ENCODE assay signal across 8 cellular contexts in the genomic region with DNA sequence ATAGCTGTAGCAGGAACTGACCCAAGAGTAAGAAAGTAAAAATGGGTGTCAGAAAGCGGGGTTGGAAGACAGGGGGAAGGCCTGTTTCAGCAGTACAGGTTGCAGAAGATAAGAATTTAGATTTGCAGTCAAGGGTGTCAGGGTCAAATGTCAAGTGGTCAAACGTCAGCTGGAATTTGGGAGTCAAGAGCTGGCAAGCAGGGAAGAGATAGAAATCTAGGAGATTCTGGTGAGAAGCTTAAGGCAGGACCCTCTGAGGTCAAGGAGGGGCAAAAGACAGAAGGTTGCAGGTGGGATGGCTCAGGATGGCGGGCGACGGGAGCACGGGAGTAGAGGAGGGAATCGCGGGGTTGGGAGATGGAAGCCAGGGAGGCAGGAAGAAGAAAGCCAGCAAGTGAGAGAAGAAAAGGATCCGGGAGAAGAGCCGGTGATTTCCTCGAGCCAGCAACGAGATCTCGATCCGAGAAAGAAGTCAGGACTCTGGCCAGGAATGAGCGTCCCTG. TPM values are rescaled to one million over a fixed set of nuclear protein-coding genes. Genes with fewer than 3 reads are reported as not detected.
DNase-seq lines count a peak whose midpoint lies in the region; ATAC-seq, FAIRE-seq and TF ChIP-seq lines count a peak whose summit lies in the region.

No MANE protein-coding gene starts in this region.

- H3K9ac ChIP-seq in HepG2 (ENCODE audit: insufficient read depth, low read depth, low read length), result peak overlapping the region; percentile 69

- in situ Hi-C loops in HepG2 (cut with HindIII; ENCODE audit: extremely low pct_ligation_motif_present, low pct_unique_long_range_greater_than_20kb), result no loop called here

- intact Hi-C loops in activated CD4-positive, alpha-beta T cell treated with anti-CD3 and anti-CD28 coated beads for 36 hours (cut with DNase I, micrococcal nuclease), result loop anchor here (1.0 to 10.0 kb wide), 6 partner anchors 46 to 142 kb away; a partner anchor contains a TSS
- intact Hi-C loops in MCF 10A (cut with micrococcal nuclease), result no loop called here
- intact Hi-C loops in HepG2 (cut with micrococcal nuclease; ENCODE audit: unreplicated experiment), result loop anchor here (2.0 kb wide), 1 partner anchor 46 kb away; a partner anchor contains a TSS

- no peak for ATAC-seq in activated CD4-positive, alpha-beta T cell treated with anti-CD3 and anti-CD28 coated beads for 36 hours
- peak; percentile 18 for ATAC-seq in HepG2

- TF ChIP-seq POLR2A in HepG2 (IDR thresholded peaks at IDR 0.05; ENCODE audit: insufficient read depth in 1 of 2, low read depth in 2 of 2, low read length in 2 of 2), result peak in 1 of 2 experiments; percentile 67; a peak in 2 of 4 replicates

- H3K27ac ChIP-seq in HepG2 (ENCODE audit: extremely low read length, insufficient read depth, low read length), result peak overlapping the region; percentile 88
- peak overlapping the region; percentile 72 for H3K27ac ChIP-seq in thymus (ENCODE audit: low read depth)

- H3K27me3 Mint-ChIP-seq in activated CD4-positive, alpha-beta T cell treated with anti-CD3 and anti-CD28 coated beads for 36 hours, result no peaks in the 10 kb centered on the region
- H3K27me3 Mint-ChIP-seq in MCF 10A (ENCODE audit: insufficient read depth, unreplicated experiment), result no peaks in the 10 kb centered on the region

- H3K79me2 ChIP-seq in HepG2 (ENCODE audit: insufficient read depth, low read length), result no peaks in the 10 kb centered on the region

- peak overlapping the region; percentile 81 for H2AFZ ChIP-seq in HepG2 (ENCODE audit: low read length)

- WGBS in HepG2 (ENCODE audit: low lambda C conversion rate), result 3% methylated on average over 15 of the region's 15 CpGs
- 14% methylated on average over 15 of the region's 15 CpGs for WGBS in thymus

- DNase-seq in activated CD4-positive, alpha-beta T cell treated with anti-CD3 and anti-CD28 coated beads for 36 hours, result no peak
- no peak for DNase-seq in activated CD4-positive, alpha-beta T cell treated with anti-CD3 and anti-CD28 coated beads for 48 hours
- DNase-seq in MCF 10A (ENCODE audit: unreplicated experiment) (no peak), HepG2 (ENCODE audit: low spot score) (no peak), cerebellar cortex (ENCODE audit: low spot score) (no peak), NCI-H510A (lab: John Stamatoyannopoulos, UW) (no peak)
- no peak for DNase-seq in effector CD8-positive, alpha-beta T cell (lab: John Stamatoyannopoulos, UW)

- no peak for TF ChIP-seq RAD21 in HepG2 (CRISPR knock-in tag; IDR thresholded peaks at IDR 0.05)

- peaks cover 45% of the 10 kb centered on the region for H3K4me1 ChIP-seq in HepG2 (ENCODE audit: insufficient read depth, low read length)
- H3K4me1 ChIP-seq in thymus (ENCODE audit: control insufficient read depth, insufficient read depth, low read length), result peaks cover 8% of the 10 kb centered on the region

- POLR2A ChIA-PET in activated CD4-positive, alpha-beta T cell treated with anti-CD3 and anti-CD28 coated beads for 36 hours (lab: Charles Lee), result interaction anchor here (0.6 to 1.5 kb wide), 9 partner anchors 10 to 1078 kb away, joined by 3 to 22 read pairs (median 5); a partner anchor contains a TSS
- POLR2A ChIA-PET in MCF 10A (lab: Yijun Ruan, JAX) (interaction anchor here (0.8 to 3.0 kb wide), 26 partner anchors 10 to 277 kb away, joined by 3 to 52 read pairs (median 4); a partner anchor contains a TSS), HepG2 (lab: Yijun Ruan, JAX) (interaction anchor here (0.7 to 2.6 kb wide), 26 partner anchors 9 to 458 kb away, joined by 3 to 41 read pairs (median 6); a partner anchor contains a TSS)

- H3K27ac Mint-ChIP-seq in activated CD4-positive, alpha-beta T cell treated with anti-CD3 and anti-CD28 coated beads for 36 hours, result peak overlapping the region; percentile 90
- peak overlapping the region; percentile 91 for H3K27ac Mint-ChIP-seq in MCF 10A (ENCODE audit: low read depth, unreplicated experiment)

- no peaks in the 10 kb centered on the region for H3K9me3 Mint-ChIP-seq in activated CD4-positive, alpha-beta T cell treated with anti-CD3 and anti-CD28 coated beads for 36 hours (ENCODE audit: low read depth)
- no peaks in the 10 kb centered on the region for H3K9me3 Mint-ChIP-seq in MCF 10A (ENCODE audit: unreplicated experiment)

- peaks cover 17% of the 10 kb centered on the region for H3K4me1 Mint-ChIP-seq in activated CD4-positive, alpha-beta T cell treated with anti-CD3 and anti-CD28 coated beads for 36 hours
- peaks cover 21% of the 10 kb centered on the region for H3K4me1 Mint-ChIP-seq in MCF 10A (ENCODE audit: insufficient read depth, unreplicated experiment)

- no peaks in the 10 kb centered on the region for H4K20me1 ChIP-seq in HepG2 (ENCODE audit: insufficient read depth, low read length)

- H3K9me3 ChIP-seq in HepG2 (ENCODE audit: low read length), result no peaks in the 10 kb centered on the region
- H3K9me3 ChIP-seq in thymus (ENCODE audit: control insufficient read depth), result no peaks in the 10 kb centered on the region

- H3K4me3 Mint-ChIP-seq in activated CD4-positive, alpha-beta T cell treated with anti-CD3 and anti-CD28 coated beads for 36 hours, result peak overlapping the region; percentile 76
- peak overlapping the region; percentile 92 for H3K4me3 Mint-ChIP-seq in MCF 10A (ENCODE audit: unreplicated experiment)

- BruUV-seq in MCF 10A (replicated peaks; lab: Mats Ljungman, UMichigan), result no TSS peak
- BruUV-seq in HepG2 (replicated peaks; lab: Mats Ljungman, UMichigan), result TSS peak; percentile 77

- no peaks in the 10 kb centered on the region for H3K36me3 ChIP-seq in HepG2 (replicated peaks in 1 of 2; ENCODE audit: control insufficient read depth in 1 of 2, insufficient read depth in 2 of 2, low read length in 2 of 2)
- H3K36me3 ChIP-seq in thymus (ENCODE audit: control insufficient read depth, insufficient read depth), result no peaks in the 10 kb centered on the region

- peak overlapping the region; percentile 91 for H3K4me2 ChIP-seq in HepG2 (ENCODE audit: low read depth, low read length)

- peaks cover 6% of the 10 kb centered on the region for H3K36me3 Mint-ChIP-seq in activated CD4-positive, alpha-beta T cell treated with anti-CD3 and anti-CD28 coated beads for 36 hours (ENCODE audit: low read depth)
- H3K36me3 Mint-ChIP-seq in MCF 10A (ENCODE audit: insufficient read depth, unreplicated experiment), result no peaks in the 10 kb centered on the region

- no peak for FAIRE-seq in HepG2 (lab: Jason Lieb, UNC)

- H3K27me3 ChIP-seq in HepG2 (ENCODE audit: control insufficient read depth in 1 of 2, insufficient read depth in 2 of 2, low read length in 2 of 2) (no peaks in the 10 kb centered on the region), thymus (ENCODE audit: control insufficient read depth, insufficient read depth) (no peaks in the 10 kb centered on the region)

- CTCF ChIA-PET in activated CD4-positive, alpha-beta T cell treated with anti-CD3 and anti-CD28 coated beads for 36 hours (lab: Charles Lee), result interaction anchor here (0.6 to 2.3 kb wide), 21 partner anchors 8 to 235 kb away, joined by 3 to 12 read pairs (median 4); a partner anchor contains a TSS
- CTCF ChIA-PET in MCF 10A (lab: Yijun Ruan, JAX), result interaction anchor here (0.6 to 1.2 kb wide), 3 partner anchors 45 to 554 kb away, joined by 3 to 4 read pairs (median 3); a partner anchor contains a TSS
- CTCF ChIA-PET in HepG2 (lab: Yijun Ruan, JAX; ENCODE audit: low intra/inter-chr PET ratio, low total read pairs), result no interaction called here

- peak overlapping the region; percentile 60 to 79 (median 72) for H3K4me3 ChIP-seq in HepG2 (replicated peaks in 1 of 3; ENCODE audit: insufficient read depth in 1 of 3, low read depth in 2 of 3, low read length in 3 of 3)
- peak overlapping the region; percentile 79 for H3K4me3 ChIP-seq in thymus (ENCODE audit: low read length)

- TF ChIP-seq EP300 in HepG2 (IDR thresholded peaks at IDR 0.05; ENCODE audit: low read depth in 2 of 2, low read length in 2 of 2), result no peak
- no peak for TF ChIP-seq EP300 in HepG2 (CRISPR knock-in tag; IDR thresholded peaks at IDR 0.05; ENCODE audit: borderline replicate concordance)

- TF ChIP-seq CTCF in MCF 10A (IDR thresholded peaks at IDR 0.05; ENCODE audit: unreplicated experiment) (no peak), HepG2 (CRISPR knock-in tag; IDR thresholded peaks at IDR 0.05) (no peak)

RNA-seq across cellular contexts. Expression of a gene that starts 0.3 kb away (rescaled TPM):
- total RNA-seq in activated CD4-positive, alpha-beta T cell treated with anti-CD3 and anti-CD28 coated beads for 36 hours, result 1 to 10 TPM; 1.9 to 2.3 TPM
- 2.2 and 4.0 TPM in 2 replicates for total RNA-seq in MCF 10A (2022)
- 0.28 and 0.91 TPM in 2 replicates for total RNA-seq in HepG2 (2016; rRNA removed; fragmentation: Illumina TruSeq; extraction: Trizol)
- total RNA-seq in HepG2 (2016; cell fraction: cytosol; rRNA removed; fragmentation: Illumina TruSeq; extraction: Trizol; ENCODE audit: low read depth), result 0.61 and 1.1 TPM in 2 replicates
- 0.30 and 0.82 TPM in 2 replicates for total RNA-seq in HepG2 (2016; cell fraction: insoluble cytoplasmic fraction; rRNA removed; fragmentation: Illumina TruSeq; extraction: Trizol)
- total RNA-seq in HepG2 (2016; cell fraction: membrane; rRNA removed; fragmentation: Illumina TruSeq; extraction: Trizol), result 0.46 and 0.69 TPM in 2 replicates
- 1.9 and 2.9 TPM in 2 replicates for total RNA-seq in HepG2 (2016; cell fraction: nucleus; rRNA removed; fragmentation: Illumina TruSeq; extraction: Trizol)
- polyA plus RNA-seq in HepG2 (2011; rRNA removed), result 1.1 and 1.8 TPM in 2 replicates
- polyA plus RNA-seq in HepG2 (2011; cell fraction: cytosol; rRNA removed), result 0.73 and 0.74 TPM in 2 replicates
- 12.0 and 12.7 TPM in 2 replicates for polyA plus RNA-seq in HepG2 (2011; cell fraction: nucleus; rRNA removed)
- 2.4 and 3.3 TPM in 2 replicates for polyA plus RNA-seq in HepG2 (2012)
- polyA plus RNA-seq in HepG2 (2016; cell fraction: cytosol; fragmentation: Illumina TruSeq; extraction: Trizol; ENCODE audit: low read depth), result 0.33 and 0.42 TPM in 2 replicates
- polyA plus RNA-seq in HepG2 (2016; cell fraction: insoluble cytoplasmic fraction; fragmentation: Illumina TruSeq; extraction: Trizol; ENCODE audit: low read depth), result 0.99 and 1.5 TPM in 2 replicates
- 0.37 and 0.59 TPM in 2 replicates for polyA plus RNA-seq in HepG2 (2016; cell fraction: membrane; fragmentation: Illumina TruSeq; extraction: Trizol; ENCODE audit: low read depth)
- 5.8 and 6.6 TPM in 2 replicates for polyA plus RNA-seq in HepG2 (2016; cell fraction: nucleus; fragmentation: Illumina TruSeq; extraction: Trizol; ENCODE audit: insufficient read depth, low read depth)
- polyA minus RNA-seq in HepG2 (2011; rRNA and poly(A)+ RNA removed; ENCODE audit: low replicate concordance), result 2.3 and 6.0 TPM in 2 replicates
- 0.35 and 0.49 TPM in 2 replicates for polyA minus RNA-seq in HepG2 (2011; cell fraction: cytosol; rRNA and poly(A)+ RNA removed)
- 2.1 and 2.4 TPM in 2 replicates for polyA minus RNA-seq in HepG2 (2011; cell fraction: nucleus; rRNA and poly(A)+ RNA removed)
- polyA plus RNA-seq in thymus, result 8.5 TPM

RNA-seq across cellular contexts. Expression of a gene that starts 6.4 kb away (rescaled TPM):
- total RNA-seq in activated CD4-positive, alpha-beta T cell treated with anti-CD3 and anti-CD28 coated beads for 36 hours, result 10 to 100 TPM; 37.9 to 40.1 TPM
- total RNA-seq in MCF 10A (2022) (38.6 and 41.8 TPM in 2 replicates), HepG2 (2016; rRNA removed; fragmentation: Illumina TruSeq; extraction: Trizol) (18.6 and 21.3 TPM in 2 replicates)
- total RNA-seq in HepG2 (2016; cell fraction: cytosol; rRNA removed; fragmentation: Illumina TruSeq; extraction: Trizol; ENCODE audit: low read depth), result 32.2 and 35.5 TPM in 2 replicates
- 18.4 and 19.4 TPM in 2 replicates for total RNA-seq in HepG2 (2016; cell fraction: insoluble cytoplasmic fraction; rRNA removed; fragmentation: Illumina TruSeq; extraction: Trizol)
- total RNA-seq in HepG2 (2016; cell fraction: membrane; rRNA removed; fragmentation: Illumina TruSeq; extraction: Trizol), result 30.6 and 38.9 TPM in 2 replicates
- total RNA-seq in HepG2 (2016; cell fraction: nucleus; rRNA removed; fragmentation: Illumina TruSeq; extraction: Trizol), result 10.6 and 12.2 TPM in 2 replicates
- polyA plus RNA-seq in HepG2 (2011; rRNA removed) (40.7 and 48.4 TPM in 2 replicates), thymus (51.3 TPM)
- 40.0 and 51.2 TPM in 2 replicates for polyA plus RNA-seq in HepG2 (2011; cell fraction: cytosol; rRNA removed)
- polyA plus RNA-seq in HepG2 (2011; cell fraction: nucleus; rRNA removed), result 53.9 and 65.1 TPM in 2 replicates
- 30.0 and 42.5 TPM in 2 replicates for polyA plus RNA-seq in HepG2 (2012)
- 60.5 and 82.6 TPM in 2 replicates for polyA plus RNA-seq in HepG2 (2016; cell fraction: cytosol; fragmentation: Illumina TruSeq; extraction: Trizol; ENCODE audit: low read depth)
- polyA plus RNA-seq in HepG2 (2016; cell fraction: insoluble cytoplasmic fraction; fragmentation: Illumina TruSeq; extraction: Trizol; ENCODE audit: low read depth), result 34.4 and 37.9 TPM in 2 replicates
- 50.3 and 63.7 TPM in 2 replicates for polyA plus RNA-seq in HepG2 (2016; cell fraction: membrane; fragmentation: Illumina TruSeq; extraction: Trizol; ENCODE audit: low read depth)
- polyA plus RNA-seq in HepG2 (2016; cell fraction: nucleus; fragmentation: Illumina TruSeq; extraction: Trizol; ENCODE audit: insufficient read depth, low read depth), result 38.8 and 42.0 TPM in 2 replicates
- polyA minus RNA-seq in HepG2 (2011; rRNA and poly(A)+ RNA removed; ENCODE audit: low replicate concordance), result 22.2 and 42.1 TPM in 2 replicates
- 12.3 and 12.6 TPM in 2 replicates for polyA minus RNA-seq in HepG2 (2011; cell fraction: cytosol; rRNA and poly(A)+ RNA removed)
- 6.8 and 9.6 TPM in 2 replicates for polyA minus RNA-seq in HepG2 (2011; cell fraction: nucleus; rRNA and poly(A)+ RNA removed)

RNA-seq across cellular contexts. Expression of a gene that starts 15.2 kb away (rescaled TPM):
- not detected for total RNA-seq in activated CD4-positive, alpha-beta T cell treated with anti-CD3 and anti-CD28 coated beads for 36 hours
- total RNA-seq in MCF 10A (2022), result not detected in 2 replicates
- total RNA-seq in HepG2 (2016; rRNA removed; fragmentation: Illumina TruSeq; extraction: Trizol), result not detected in 2 replicates
- not detected in 2 replicates for total RNA-seq in HepG2 (2016; cell fraction: cytosol; rRNA removed; fragmentation: Illumina TruSeq; extraction: Trizol; ENCODE audit: low read depth)
- total RNA-seq in HepG2 (2016; cell fraction: insoluble cytoplasmic fraction; rRNA removed; fragmentation: Illumina TruSeq; extraction: Trizol), result not detected in 2 replicates
- total RNA-seq in HepG2 (2016; cell fraction: membrane; rRNA removed; fragmentation: Illumina TruSeq; extraction: Trizol), result not detected in 2 replicates
- not detected in 2 replicates for total RNA-seq in HepG2 (2016; cell fraction: nucleus; rRNA removed; fragmentation: Illumina TruSeq; extraction: Trizol)
- not detected in 2 replicates for polyA plus RNA-seq in HepG2 (2011; rRNA removed)
- polyA plus RNA-seq in HepG2 (2011; cell fraction: cytosol; rRNA removed), result not detected in 2 replicates
- not detected in 2 replicates for polyA plus RNA-seq in HepG2 (2011; cell fraction: nucleus; rRNA removed)
- not detected in 2 replicates for polyA plus RNA-seq in HepG2 (2012)
- not detected in 2 replicates for polyA plus RNA-seq in HepG2 (2016; cell fraction: cytosol; fragmentation: Illumina TruSeq; extraction: Trizol; ENCODE audit: low read depth)
- polyA plus RNA-seq in HepG2 (2016; cell fraction: insoluble cytoplasmic fraction; fragmentation: Illumina TruSeq; extraction: Trizol; ENCODE audit: low read depth), result not detected in 2 replicates
- polyA plus RNA-seq in HepG2 (2016; cell fraction: membrane; fragmentation: Illumina TruSeq; extraction: Trizol; ENCODE audit: low read depth), result not detected in 2 replicates
- polyA plus RNA-seq in HepG2 (2016; cell fraction: nucleus; fragmentation: Illumina TruSeq; extraction: Trizol; ENCODE audit: insufficient read depth, low read depth), result not detected in 2 replicates
- not detected in 2 replicates for polyA minus RNA-seq in HepG2 (2011; rRNA and poly(A)+ RNA removed; ENCODE audit: low replicate concordance)
- not detected in 2 replicates for polyA minus RNA-seq in HepG2 (2011; cell fraction: cytosol; rRNA and poly(A)+ RNA removed)
- polyA minus RNA-seq in HepG2 (2011; cell fraction: nucleus; rRNA and poly(A)+ RNA removed), result not detected in 2 replicates
- polyA plus RNA-seq in thymus, result 6.1 TPM

RNA-seq across cellular contexts. Expression of a gene that starts 44.8 kb away (rescaled TPM):
- not detected for total RNA-seq in activated CD4-positive, alpha-beta T cell treated with anti-CD3 and anti-CD28 coated beads for 36 hours
- total RNA-seq in MCF 10A (2022) (not detected in 2 replicates), HepG2 (2016; rRNA removed; fragmentation: Illumina TruSeq; extraction: Trizol) (not detected in 2 replicates)
- total RNA-seq in HepG2 (2016; cell fraction: cytosol; rRNA removed; fragmentation: Illumina TruSeq; extraction: Trizol; ENCODE audit: low read depth), result not detected in 2 replicates
- total RNA-seq in HepG2 (2016; cell fraction: insoluble cytoplasmic fraction; rRNA removed; fragmentation: Illumina TruSeq; extraction: Trizol), result not detected in 2 replicates
- total RNA-seq in HepG2 (2016; cell fraction: membrane; rRNA removed; fragmentation: Illumina TruSeq; extraction: Trizol), result not detected in 2 replicates
- total RNA-seq in HepG2 (2016; cell fraction: nucleus; rRNA removed; fragmentation: Illumina TruSeq; extraction: Trizol), result not detected in 2 replicates
- polyA plus RNA-seq in HepG2 (2011; rRNA removed) (not detected in 2 replicates), thymus (0.05 TPM)
- polyA plus RNA-seq in HepG2 (2011; cell fraction: cytosol; rRNA removed), result not detected in 2 replicates
- not detected in 2 replicates for polyA plus RNA-seq in HepG2 (2011; cell fraction: nucleus; rRNA removed)
- polyA plus RNA-seq in HepG2 (2012), result not detected in 2 replicates
- not detected in 2 replicates for polyA plus RNA-seq in HepG2 (2016; cell fraction: cytosol; fragmentation: Illumina TruSeq; extraction: Trizol; ENCODE audit: low read depth)
- not detected in 2 replicates for polyA plus RNA-seq in HepG2 (2016; cell fraction: insoluble cytoplasmic fraction; fragmentation: Illumina TruSeq; extraction: Trizol; ENCODE audit: low read depth)
- polyA plus RNA-seq in HepG2 (2016; cell fraction: membrane; fragmentation: Illumina TruSeq; extraction: Trizol; ENCODE audit: low read depth), result not detected in 2 replicates
- not detected in 2 replicates for polyA plus RNA-seq in HepG2 (2016; cell fraction: nucleus; fragmentation: Illumina TruSeq; extraction: Trizol; ENCODE audit: insufficient read depth, low read depth)
- not detected in 2 replicates for polyA minus RNA-seq in HepG2 (2011; rRNA and poly(A)+ RNA removed; ENCODE audit: low replicate concordance)
- polyA minus RNA-seq in HepG2 (2011; cell fraction: cytosol; rRNA and poly(A)+ RNA removed), result not detected in 2 replicates
- not detected in 2 replicates for polyA minus RNA-seq in HepG2 (2011; cell fraction: nucleus; rRNA and poly(A)+ RNA removed)

RNA-seq across cellular contexts. Expression of a gene that starts 45.8 kb away (rescaled TPM):
- 100 to 1,000 TPM; 113 to 141 TPM for total RNA-seq in activated CD4-positive, alpha-beta T cell treated with anti-CD3 and anti-CD28 coated beads for 36 hours
- total RNA-seq in MCF 10A (2022), result 54.4 and 66.2 TPM in 2 replicates
- total RNA-seq in HepG2 (2016; rRNA removed; fragmentation: Illumina TruSeq; extraction: Trizol), result 42.8 and 58.2 TPM in 2 replicates
- total RNA-seq in HepG2 (2016; cell fraction: cytosol; rRNA removed; fragmentation: Illumina TruSeq; extraction: Trizol; ENCODE audit: low read depth), result 3.9 and 4.1 TPM in 2 replicates
- total RNA-seq in HepG2 (2016; cell fraction: insoluble cytoplasmic fraction; rRNA removed; fragmentation: Illumina TruSeq; extraction: Trizol), result 36.4 and 46.8 TPM in 2 replicates
- 10.3 and 10.7 TPM in 2 replicates for total RNA-seq in HepG2 (2016; cell fraction: membrane; rRNA removed; fragmentation: Illumina TruSeq; extraction: Trizol)
- total RNA-seq in HepG2 (2016; cell fraction: nucleus; rRNA removed; fragmentation: Illumina TruSeq; extraction: Trizol), result 39.8 and 46.9 TPM in 2 replicates
- polyA plus RNA-seq in HepG2 (2011; rRNA removed), result 45.7 and 49.4 TPM in 2 replicates
- polyA plus RNA-seq in HepG2 (2011; cell fraction: cytosol; rRNA removed), result 11.1 and 14.3 TPM in 2 replicates
- polyA plus RNA-seq in HepG2 (2011; cell fraction: nucleus; rRNA removed), result 242 and 334 TPM in 2 replicates
- polyA plus RNA-seq in HepG2 (2012), result 27.4 and 34.4 TPM in 2 replicates
- 1.7 and 1.8 TPM in 2 replicates for polyA plus RNA-seq in HepG2 (2016; cell fraction: cytosol; fragmentation: Illumina TruSeq; extraction: Trizol; ENCODE audit: low read depth)
- polyA plus RNA-seq in HepG2 (2016; cell fraction: insoluble cytoplasmic fraction; fragmentation: Illumina TruSeq; extraction: Trizol; ENCODE audit: low read depth), result 24.1 and 31.4 TPM in 2 replicates
- polyA plus RNA-seq in HepG2 (2016; cell fraction: membrane; fragmentation: Illumina TruSeq; extraction: Trizol; ENCODE audit: low read depth), result 4.5 and 5.1 TPM in 2 replicates
- 118 and 131 TPM in 2 replicates for polyA plus RNA-seq in HepG2 (2016; cell fraction: nucleus; fragmentation: Illumina TruSeq; extraction: Trizol; ENCODE audit: insufficient read depth, low read depth)
- polyA minus RNA-seq in HepG2 (2011; rRNA and poly(A)+ RNA removed; ENCODE audit: low replicate concordance), result 158 and 300 TPM in 2 replicates
- polyA minus RNA-seq in HepG2 (2011; cell fraction: cytosol; rRNA and poly(A)+ RNA removed), result 20.2 and 30.2 TPM in 2 replicates
- polyA minus RNA-seq in HepG2 (2011; cell fraction: nucleus; rRNA and poly(A)+ RNA removed), result 53.2 and 63.2 TPM in 2 replicates
- polyA plus RNA-seq in thymus, result 12.8 TPM
